ENCODE assay signal across 24 cellular contexts in genomic region chr13:112053167-112053743, GRCh38. TPM values are rescaled to one million over a fixed set of nuclear protein-coding genes. Genes with fewer than 3 reads are reported as not detected.
DNase-seq lines count a peak whose midpoint lies in the region; ATAC-seq and TF ChIP-seq lines count a peak whose summit lies in the region.
"Had no signal": no experiment of that assay in that cellular context is flagged by ENCODE, and none has a peak within 500 bp of the region (broad histone marks: within the 10 kb centered on the region; RNA-seq: fewer than 3 reads in every experiment).

No MANE protein-coding gene starts in this region.

- H3K27ac Mint-ChIP-seq in activated naive CD4-positive, alpha-beta T cell treated with anti-CD3 and anti-CD28 coated beads, Interleukin-2, amount 10 ng/mL, durations not matched to agents 7 days and 5 days: peak overlapping the region; percentile 55
- peak overlapping the region in 1 of 2 donors; percentile 36 for H3K27ac Mint-ChIP-seq in activated naive CD4-positive, alpha-beta T cell treated with anti-CD3 and anti-CD28 coated beads, Interleukin-2, amount 50 U/mL, for 72 hours
- no peak overlapping the region for H3K27ac Mint-ChIP-seq in WTC11
- no peak overlapping the region for H3K27ac Mint-ChIP-seq in progenitor cell of endocrine pancreas
- H3K27ac Mint-ChIP-seq: activated B cell treated with CpG ODN at 0.5 μM for 24 hours; activated CD8-positive, alpha-beta T cell treated with anti-CD3 and anti-CD28 coated beads for 36 hours had no signal

- H3K4me1 Mint-ChIP-seq in activated naive CD4-positive, alpha-beta T cell treated with anti-CD3 and anti-CD28 coated beads, Interleukin-2, amount 10 ng/mL, durations not matched to agents 7 days and 5 days: no peaks in the 10 kb centered on the region
- H3K4me1 Mint-ChIP-seq in WTC11: peaks cover 25% of the 10 kb centered on the region
- H3K4me1 Mint-ChIP-seq in progenitor cell of endocrine pancreas (ENCODE audit: low read depth): peaks cover 5% of the 10 kb centered on the region
- H3K4me1 Mint-ChIP-seq: activated B cell treated with CpG ODN at 0.5 μM for 24 hours had no signal

- H3K36me3 ChIP-seq in iPS-15b (ENCODE audit: control insufficient read depth, insufficient read depth, low read length): no peaks in the 10 kb centered on the region
- H3K36me3 ChIP-seq: BLaER1 treated with 17β-estradiol and CSF1 and Interleukin-3, amounts not matched to agents 10 nM and 100 nM; uterus had no signal

- H3K9ac ChIP-seq in iPS-15b (ENCODE audit: low read depth, low read length): no peak overlapping the region
- H3K9ac ChIP-seq: BLaER1 treated with 17β-estradiol and CSF1 and Interleukin-3, amounts not matched to agents 10 nM and 100 nM had no signal

- no peak for DNase-seq in activated naive CD4-positive, alpha-beta T cell treated with anti-CD3 and anti-CD28 coated beads, Interleukin-2, amount 10 ng/mL, durations not matched to agents 7 days and 5 days
- no peak for DNase-seq in activated naive CD4-positive, alpha-beta T cell treated with anti-CD3 and anti-CD28 coated beads, Interleukin-2, amount 50 U/mL, for 72 hours (ENCODE audit: low spot score in 2 of 2)
- DNase-seq in WTC11 (ENCODE audit: low spot score) (peak; percentile 53), progenitor cell of endocrine pancreas (ENCODE audit: low spot score, unreplicated experiment) (no peak), cerebellum (ENCODE audit: low spot score) (no peak), NCI-H1105 (lab: John Stamatoyannopoulos, UW) (no peak)
- DNase-seq: activated B cell treated with CpG ODN at 0.5 μM for 24 hours; activated CD8-positive, alpha-beta T cell treated with anti-CD3 and anti-CD28 coated beads for 36 hours; caudate nucleus; hypothalamus; midbrain; NCI-H1092 treated with DMSO at 0.1 percent for 48 hours; NCI-H2081; NCI-H510A; nucleus accumbens; stimulated activated CD4-positive, alpha-beta T cell treated with anti-CD3 and anti-CD28 coated beads, Interleukin-12 subunit alpha, Interleukin-12 subunit beta, amount 100 ng/mL, for 4 hours; substantia nigra; uterus had no signal

- TF ChIP-seq CTCF in WTC11 (IDR thresholded peaks at IDR 0.05) (no peak), progenitor cell of endocrine pancreas (IDR thresholded peaks at IDR 0.05; ENCODE audit: unreplicated experiment) (no peak)

- peaks cover 3% of the 10 kb centered on the region for H3K4me1 ChIP-seq in iPS-15b (ENCODE audit: control insufficient read depth, insufficient read depth, low read length)

- H3K36me3 Mint-ChIP-seq in activated naive CD4-positive, alpha-beta T cell treated with anti-CD3 and anti-CD28 coated beads, Interleukin-2, amount 10 ng/mL, durations not matched to agents 7 days and 5 days: no peaks in the 10 kb centered on the region
- peaks cover 15 to 30% of the 10 kb centered on the region in 2 donors for H3K36me3 Mint-ChIP-seq in activated naive CD4-positive, alpha-beta T cell treated with anti-CD3 and anti-CD28 coated beads, Interleukin-2, amount 50 U/mL, for 72 hours
- H3K36me3 Mint-ChIP-seq in WTC11 (no peaks in the 10 kb centered on the region), progenitor cell of endocrine pancreas (ENCODE audit: insufficient read depth) (no peaks in the 10 kb centered on the region)

- peaks cover 97% of the 10 kb centered on the region for H3K27me3 ChIP-seq in iPS-15b (ENCODE audit: control insufficient read depth, insufficient read depth, low read length)

- H3K4me3 ChIP-seq in iPS-15b (ENCODE audit: low read depth, low read length): peak overlapping the region; percentile 35
- H3K4me3 ChIP-seq: uterus had no signal

- CTCF ChIA-PET in activated naive CD4-positive, alpha-beta T cell treated with anti-CD3 and anti-CD28 coated beads, Interleukin-2, amount 10 ng/mL, durations not matched to agents 7 days and 5 days (lab: Charles Lee): interaction anchor here (0.8 kb wide), 1 partner anchor 9 kb away, joined by 3 read pairs; no protein-coding TSS in a partner anchor
- CTCF ChIA-PET in WTC11 (lab: Charles Lee): interaction anchor here (1.5 kb wide), 1 partner anchor 9 kb away, joined by 4 read pairs; no protein-coding TSS in a partner anchor

- POLR2A ChIA-PET in WTC11 (lab: Charles Lee): no interaction called here

- H3K9me3 ChIP-seq in iPS-15b (ENCODE audit: control insufficient read depth, insufficient read depth, low read length): no peaks in the 10 kb centered on the region
- H3K9me3 ChIP-seq: uterus had no signal

- no peaks in the 10 kb centered on the region for H3K9me3 Mint-ChIP-seq in activated naive CD4-positive, alpha-beta T cell treated with anti-CD3 and anti-CD28 coated beads, Interleukin-2, amount 10 ng/mL, durations not matched to agents 7 days and 5 days
- H3K9me3 Mint-ChIP-seq in activated naive CD4-positive, alpha-beta T cell treated with anti-CD3 and anti-CD28 coated beads, Interleukin-2, amount 50 U/mL, for 72 hours: peaks cover 0 to 10% of the 10 kb centered on the region in 2 donors
- H3K9me3 Mint-ChIP-seq in WTC11 (no peaks in the 10 kb centered on the region), progenitor cell of endocrine pancreas (ENCODE audit: low read depth) (no peaks in the 10 kb centered on the region)
- H3K9me3 Mint-ChIP-seq: activated B cell treated with CpG ODN at 0.5 μM for 24 hours; activated CD8-positive, alpha-beta T cell treated with anti-CD3 and anti-CD28 coated beads for 36 hours had no signal

- H3K4me3 Mint-ChIP-seq in activated naive CD4-positive, alpha-beta T cell treated with anti-CD3 and anti-CD28 coated beads, Interleukin-2, amount 10 ng/mL, durations not matched to agents 7 days and 5 days: no peak overlapping the region
- H3K4me3 Mint-ChIP-seq in WTC11 (peak overlapping the region; percentile 54), progenitor cell of endocrine pancreas (ENCODE audit: low read depth) (peak overlapping the region; percentile 7)
- H3K4me3 Mint-ChIP-seq: activated B cell treated with CpG ODN at 0.5 μM for 24 hours; activated CD8-positive, alpha-beta T cell treated with anti-CD3 and anti-CD28 coated beads for 36 hours had no signal

- no peak for ATAC-seq in activated naive CD4-positive, alpha-beta T cell treated with anti-CD3 and anti-CD28 coated beads, Interleukin-2, amount 50 U/mL, for 72 hours
- ATAC-seq in WTC11: peak; percentile 43
- no peak for ATAC-seq in GM19452 (IDR thresholded peaks at IDR 0.05; ENCODE audit: unreplicated experiment)
- ATAC-seq: activated CD8-positive, alpha-beta T cell treated with anti-CD3 and anti-CD28 coated beads for 36 hours; HepG2 had no signal

- H3K27me3 Mint-ChIP-seq in activated naive CD4-positive, alpha-beta T cell treated with anti-CD3 and anti-CD28 coated beads, Interleukin-2, amount 10 ng/mL, durations not matched to agents 7 days and 5 days: peaks cover 75% of the 10 kb centered on the region
- H3K27me3 Mint-ChIP-seq in WTC11 (ENCODE audit: low read depth) (peaks cover 97% of the 10 kb centered on the region), progenitor cell of endocrine pancreas (peaks cover 89% of the 10 kb centered on the region)

TF ChIP-seq in WTC11, 78 proteins besides CTCF, POLR2A, EP300 and RAD21 (continues in another document):
- TF ChIP-seq NR3C1 (CRISPR knock-in tag; conservative IDR thresholded peaks at IDR 0.05; ENCODE audit: low read depth) (no peak), ZBTB21 (CRISPR knock-in tag; IDR thresholded peaks at IDR 0.05; ENCODE audit: borderline replicate concordance) (no peak), FOXP1 (CRISPR knock-in tag; IDR thresholded peaks at IDR 0.05; ENCODE audit: borderline replicate concordance) (no peak), AFF4 (CRISPR knock-in tag; IDR thresholded peaks at IDR 0.05; ENCODE audit: borderline replicate concordance) (no peak), NFYB (CRISPR knock-in tag; conservative IDR thresholded peaks at IDR 0.05; ENCODE audit: low read depth) (no peak), NR1H2 (CRISPR knock-in tag; IDR thresholded peaks at IDR 0.05) (no peak), KAT7 (CRISPR knock-in tag; IDR thresholded peaks at IDR 0.05; ENCODE audit: borderline replicate concordance) (no peak), E2F4 (CRISPR knock-in tag; IDR thresholded peaks at IDR 0.05; ENCODE audit: borderline replicate concordance, low read depth) (no peak), ETV6 (CRISPR knock-in tag; IDR thresholded peaks at IDR 0.05) (no peak)

RNA-seq across cellular contexts. Expression of gene SOX1, which starts 13.7 kb away (rescaled TPM):
- total RNA-seq in activated naive CD4-positive, alpha-beta T cell treated with anti-CD3 and anti-CD28 coated beads, Interleukin-2, amount 50 U/mL, for 72 hours: not detected
- total RNA-seq in WTC11 (2021) (0.15 to 0.25 TPM (median 0.18 TPM) in 3 replicates), progenitor cell of endocrine pancreas (0.51 and 0.57 TPM in 2 replicates), cerebellum (6.9 TPM)
- total RNA-seq: activated B cell treated with CpG ODN at 0.5 μM for 24 hours; activated CD8-positive, alpha-beta T cell treated with anti-CD3 and anti-CD28 coated beads for 36 hours; HepG2; SK-MEL-5; T-helper 2 cell treated with Interferon-gamma antibody and Interleukin-4, amounts not matched to agents 100 ng/mL and 5 ng/mL, for 36 hours; uterus had no signal
